ENCODE assay signal across 8 cellular contexts in the genomic region with DNA sequence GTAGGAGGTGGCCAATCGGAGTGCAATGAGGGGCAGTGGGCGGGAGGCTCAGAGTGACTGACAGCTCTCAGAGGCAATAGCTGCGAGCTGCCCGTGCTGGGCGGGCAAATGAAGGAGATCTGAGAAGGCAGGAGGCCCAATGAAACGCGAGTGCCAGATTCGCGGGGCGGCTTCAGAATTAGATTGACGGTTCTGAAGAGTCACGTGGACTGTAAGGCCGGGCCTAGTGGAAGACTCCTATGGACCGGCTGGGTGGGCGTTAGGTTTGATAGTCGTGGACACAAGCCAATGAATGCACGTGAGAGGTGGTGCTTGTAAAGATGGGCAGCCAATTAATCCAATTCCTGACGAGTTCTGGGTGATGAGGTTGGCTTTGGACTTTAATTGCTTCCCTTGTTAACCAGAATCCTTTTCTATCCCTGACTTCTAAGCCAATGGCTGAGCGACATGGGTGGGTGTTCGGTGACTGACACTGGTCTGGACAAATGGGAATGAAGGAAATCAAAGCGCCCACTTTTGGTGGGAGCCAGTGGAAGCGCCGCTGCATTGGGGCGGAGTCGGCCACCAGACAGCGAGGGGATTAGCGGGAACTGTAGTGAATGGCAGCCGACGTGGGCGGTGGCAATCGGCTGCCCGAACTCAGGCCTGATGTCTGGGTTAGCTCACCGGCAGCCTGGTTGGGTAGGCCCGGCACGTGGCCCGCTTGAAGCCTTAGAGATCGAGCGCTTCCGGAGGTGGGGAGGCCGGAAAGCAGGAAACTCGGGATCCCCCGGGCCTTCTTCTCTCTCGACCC. TPM values are rescaled to one million over a fixed set of nuclear protein-coding genes. Genes with fewer than 3 reads are reported as not detected.
DNase-seq lines count a peak whose midpoint lies in the region; ATAC-seq and TF ChIP-seq lines count a peak whose summit lies in the region.

No MANE protein-coding gene starts in this region.

- H3K23me2 ChIP-seq in H9 (ENCODE audit: insufficient read length, low read depth, low read length, poor library complexity, severe bottlenecking) = peaks cover 4% of the 10 kb centered on the region

- WGBS in H9 (ENCODE audit: extremely low coverage, insufficient read length, low lambda C conversion rate) = no CpG with 5 or more reads among the region's 43 CpGs

- peak overlapping the region; percentile 60 for H3K18ac ChIP-seq in H9 (ENCODE audit: insufficient read length, low read depth, low read length)

- no peak overlapping the region for H2BK5ac ChIP-seq in H9 (ENCODE audit: insufficient read length, low read length)

- in situ Hi-C loops in G401 (cut with HindIII; ENCODE audit: low sequenced_read_pairs) = no loop called here

- H3K9ac ChIP-seq in H9 (ENCODE audit: extremely low read depth, insufficient read length, low read length) = no peak overlapping the region

- peaks cover 40% of the 10 kb centered on the region for H3K79me2 ChIP-seq in H9 (ENCODE audit: insufficient read depth, low read length)

- no peak overlapping the region for H4K91ac ChIP-seq in H9 (ENCODE audit: insufficient read length, low read depth, low read length)

- H2BK120ac ChIP-seq in H9 (ENCODE audit: low read depth, low read length, poor library complexity, severe bottlenecking) = no peak overlapping the region

- peaks cover 3% of the 10 kb centered on the region for H3K79me1 ChIP-seq in H9 (ENCODE audit: insufficient read depth, low read depth, low read length, poor library complexity, severe bottlenecking)

- no peaks in the 10 kb centered on the region for H4K20me1 ChIP-seq in H9 (ENCODE audit: control insufficient read depth, insufficient read depth, insufficient read length)

- no peak overlapping the region for H2AFZ ChIP-seq in H9 (ENCODE audit: low read length)

- H3K27me3 Mint-ChIP-seq in H9 (ENCODE audit: low read depth) (peaks cover 13% of the 10 kb centered on the region), nephron progenitor cell (ENCODE audit: low read depth, poor library complexity) (peaks cover 17% of the 10 kb centered on the region)

- H3K27me3 ChIP-seq in H9 (ENCODE audit: insufficient read depth, low read length) (no peaks in the 10 kb centered on the region), RWPE2 (ENCODE audit: insufficient read depth, poor library complexity, severe bottlenecking) (no peaks in the 10 kb centered on the region)

- H3K4me1 ChIP-seq in H9 (ENCODE audit: insufficient read depth, low read length) (no peaks in the 10 kb centered on the region), RWPE2 (ENCODE audit: insufficient read depth, poor library complexity, severe bottlenecking) (peaks cover 5% of the 10 kb centered on the region)

- H3K56ac ChIP-seq in H9 (ENCODE audit: insufficient read length, low read depth, low read length) = no peak overlapping the region

- peaks cover 10 to 20% of the 10 kb centered on the region in 2 experiments for H3K4me1 Mint-ChIP-seq in H9
- peaks cover 38% of the 10 kb centered on the region for H3K4me1 Mint-ChIP-seq in nephron progenitor cell

- no peak overlapping the region for H3K23ac ChIP-seq in H9 (ENCODE audit: insufficient read length, low read depth, low read length)

- H3K4ac ChIP-seq in H9 (ENCODE audit: low read depth, low read length) = no peak overlapping the region

- peaks cover 21 to 42% (median 36%) of the 10 kb centered on the region in 3 experiments for H3K36me3 Mint-ChIP-seq in H9 (ENCODE audit: insufficient read depth in 1 of 3, low read depth in 3 of 3)
- H3K36me3 Mint-ChIP-seq in nephron progenitor cell (ENCODE audit: low read depth) = peaks cover 21% of the 10 kb centered on the region

- H3K27ac Mint-ChIP-seq in H9 = peak overlapping the region in 2 of 3 experiments; percentile 51 to 88; a peak in 2 of 7 replicates
- H3K27ac Mint-ChIP-seq in nephron progenitor cell = peak overlapping the region; percentile 72

- H3K4me3 ChIP-seq in RWPE2 (ENCODE audit: severe bottlenecking) (peak overlapping the region; percentile 15), fibroblast of pulmonary artery (replicated peaks; ENCODE audit: low read depth, low read length) (no peak overlapping the region)

- no peak overlapping the region for H2AK5ac ChIP-seq in H9 (ENCODE audit: insufficient read length, low read length)

- H3K9me3 Mint-ChIP-seq in H9 (peaks cover 6 to 8% of the 10 kb centered on the region in 2 experiments), nephron progenitor cell (peaks cover 9% of the 10 kb centered on the region)

- no peak overlapping the region for H3T11ph ChIP-seq in H9 (ENCODE audit: low read length)

- TF ChIP-seq CTCF in H9 (conservative IDR thresholded peaks at IDR 0.05) (no peak), RWPE2 (IDR thresholded peaks at IDR 0.05; ENCODE audit: poor library complexity, severe bottlenecking) (no peak), fibroblast of pulmonary artery (IDR thresholded peaks at IDR 0.05; ENCODE audit: low read length, missing control alignments) (no peak), nephron progenitor cell (IDR thresholded peaks at IDR 0.05) (no peak)

- no peak overlapping the region for H2BK12ac ChIP-seq in H9 (ENCODE audit: insufficient read length, low read depth, low read length)

- H3K36me3 ChIP-seq in RWPE2 (ENCODE audit: low read depth) = peaks cover 32% of the 10 kb centered on the region

- H3K27ac ChIP-seq in H9 (ENCODE audit: insufficient read length, low read depth, low read length) = no peak overlapping the region
- H3K27ac ChIP-seq in RWPE2 (ENCODE audit: poor library complexity, severe bottlenecking) = peak overlapping the region; percentile 55

- H3K4me3 Mint-ChIP-seq in H9 = peak overlapping the region; percentile 68 to 82
- H3K4me3 Mint-ChIP-seq in nephron progenitor cell = peak overlapping the region; percentile 72

- ATAC-seq in RWPE2 (ENCODE audit: low read depth) = peak; percentile 92
- ATAC-seq in stimulated activated naive CD8-positive, alpha-beta T cell treated with anti-CD3 and anti-CD28 coated beads, Interleukin-15, Interleukin-2, amounts not matched to agents 100 U/mL and 50 U/mL, for 24 hours = peak; percentile 92

- H3K14ac ChIP-seq in H9 (ENCODE audit: insufficient read depth, low read length) = no peak overlapping the region

- H4K8ac ChIP-seq in H9 (replicated peaks; ENCODE audit: insufficient read length, low read depth, low read length) = no peak overlapping the region

- H3K4me2 ChIP-seq in H9 (ENCODE audit: insufficient read depth, insufficient read length, low read length) = no peak overlapping the region

- H2BK15ac ChIP-seq in H9 (ENCODE audit: low read depth, low read length) = no peak overlapping the region

- DNase-seq in G401 (ENCODE audit: low spot score) (peak; percentile 100), H9 (peak; percentile 100), M059J (ENCODE audit: low read depth) (peak; percentile 100), RWPE2 (ENCODE audit: low spot score) (peak; percentile 99), fibroblast of pulmonary artery (ENCODE audit: low read depth) (peak; percentile 100), nephron progenitor cell (peak; percentile 98)
- DNase-seq in activated effector memory CD4-positive, alpha-beta T cell treated with Interleukin-2 at 50 U/mL for 16 hours = peak; percentile 99
- DNase-seq in stimulated activated naive CD8-positive, alpha-beta T cell treated with anti-CD3 and anti-CD28 coated beads, Interleukin-15, Interleukin-2, amounts not matched to agents 100 U/mL and 50 U/mL, for 24 hours = peak; percentile 98

- H3K9me3 ChIP-seq in H9 (ENCODE audit: control insufficient read depth, low read depth, low read length) (no peaks in the 10 kb centered on the region), RWPE2 (ENCODE audit: severe bottlenecking) (no peaks in the 10 kb centered on the region)

- no peak overlapping the region for H4K5ac ChIP-seq in H9 (ENCODE audit: insufficient read length, low read depth, low read length)

- H2BK20ac ChIP-seq in H9 (ENCODE audit: low read depth, low read length, poor library complexity, severe bottlenecking) = no peak overlapping the region

RNA-seq across cellular contexts. Expression of a gene that starts 0.5 kb away (rescaled TPM):
- 170 and 189 TPM in 2 replicates for total RNA-seq in G401 (2014; rRNA removed; shearing (Covaris generic))
- 602 and 626 TPM in 2 replicates for total RNA-seq in H9 (2021)
- total RNA-seq in M059J (2014; rRNA removed; shearing (Covaris generic)) = 50.0 and 114 TPM in 2 replicates

RNA-seq across cellular contexts. Expression of a gene that starts 8.4 kb away (rescaled TPM):
- total RNA-seq in G401 (2014; rRNA removed; shearing (Covaris generic)) = 1.3 TPM in 1 of 2 replicates, not detected in the other
- 0.20 and 0.42 TPM in 2 replicates for total RNA-seq in H9 (2021)
- not detected in 2 replicates for total RNA-seq in M059J (2014; rRNA removed; shearing (Covaris generic))

RNA-seq across cellular contexts. Expression of a gene that starts 32.2 kb away (rescaled TPM):
- 147 and 163 TPM in 2 replicates for total RNA-seq in G401 (2014; rRNA removed; shearing (Covaris generic))
- 61.2 and 67.2 TPM in 2 replicates for total RNA-seq in H9 (2021)
- total RNA-seq in M059J (2014; rRNA removed; shearing (Covaris generic)) = 46.2 and 75.8 TPM in 2 replicates

RNA-seq across cellular contexts. Expression of a gene that starts 34.5 kb away (rescaled TPM):
- 57.6 and 60.6 TPM in 2 replicates for total RNA-seq in G401 (2014; rRNA removed; shearing (Covaris generic))
- total RNA-seq in H9 (2021) = 35.0 and 42.9 TPM in 2 replicates
- 25.3 and 39.9 TPM in 2 replicates for total RNA-seq in M059J (2014; rRNA removed; shearing (Covaris generic))

RNA-seq across cellular contexts. Expression of a gene that starts 38.9 kb away (rescaled TPM):
- 1.9 TPM in 1 of 2 replicates, not detected in the other for total RNA-seq in G401 (2014; rRNA removed; shearing (Covaris generic))
- 31.4 and 32.1 TPM in 2 replicates for total RNA-seq in H9 (2021)
- 0.34 TPM in 1 of 2 replicates, not detected in the other for total RNA-seq in M059J (2014; rRNA removed; shearing (Covaris generic))
